13 cellular contexts compared by ENCODE assay signal in the genomic region with DNA sequence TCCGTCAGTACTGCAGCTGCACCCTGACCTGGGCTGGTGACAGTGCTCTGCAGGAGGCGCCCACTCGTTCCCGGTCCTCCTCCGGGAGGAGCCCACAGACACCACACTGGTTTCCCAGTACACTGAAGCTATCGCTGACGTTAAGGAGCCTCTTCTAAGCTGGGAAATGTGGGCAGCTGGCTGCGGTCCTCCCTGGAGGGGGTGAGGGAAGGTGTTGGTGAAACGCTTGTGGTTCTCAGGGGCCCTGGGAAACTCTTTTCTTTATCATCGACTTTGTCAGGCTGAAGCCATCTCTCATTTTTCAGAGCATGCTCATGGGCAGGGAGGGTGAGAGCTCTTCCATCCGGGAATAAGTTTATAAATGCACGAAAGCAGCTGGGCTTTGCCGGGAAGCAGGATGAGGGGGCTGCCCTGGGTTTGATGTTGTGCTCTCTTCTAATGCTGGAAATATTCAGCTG.
DNase-seq lines count a peak whose midpoint lies in the region; ATAC-seq and TF ChIP-seq lines count a peak whose summit lies in the region.
"Had no signal": no experiment of that assay in that cellular context is flagged by ENCODE, and none has a peak within 500 bp of the region (broad histone marks: within the 10 kb centered on the region; RNA-seq: fewer than 3 reads in every experiment).

No MANE protein-coding gene starts in this region.

- H3K36me3 Mint-ChIP-seq in HFFc6 (ENCODE audit: low read depth): no peaks in the 10 kb centered on the region
- H3K36me3 Mint-ChIP-seq in effector memory CD8-positive, alpha-beta T cell (ENCODE audit: insufficient read depth): peaks cover 6% of the 10 kb centered on the region

- no peak for TF ChIP-seq CTCF in HFFc6 (IDR thresholded peaks at IDR 0.05)

- intact Hi-C loops in sciatic nerve (cut with DNase I): no loop called here

- H3K27ac Mint-ChIP-seq in HFFc6: no peak overlapping the region
- peak overlapping the region; percentile 56 to 79 for H3K27ac Mint-ChIP-seq in effector memory CD8-positive, alpha-beta T cell

- peak; percentile 26 for DNase-seq in NCI-H82 (lab: John Stamatoyannopoulos, UW)
- no peak for DNase-seq in NCI-H82 treated with DMSO at 0.1 percent for 48 hours (lab: John Stamatoyannopoulos, UW; ENCODE audit: unreplicated experiment)
- no peak for DNase-seq in HFFc6
- DNase-seq in effector memory CD8-positive, alpha-beta T cell: no peak
- no peak for DNase-seq in sciatic nerve (ENCODE audit: low spot score)
- no peak for DNase-seq in mesenteric fat pad (ENCODE audit: low spot score)
- DNase-seq: effector CD4-positive, alpha-beta T cell; HCEC 1CT; heart right ventricle; NCI-H1105; NCI-H446 had no signal

- peak overlapping the region; percentile 42 for H3K4me3 Mint-ChIP-seq in HFFc6
- H3K4me3 Mint-ChIP-seq in effector memory CD8-positive, alpha-beta T cell: peak overlapping the region; percentile 19 to 24

- no peak for ATAC-seq in effector memory CD8-positive, alpha-beta T cell (replicated peaks)
- ATAC-seq in sciatic nerve: peak; percentile 37
- ATAC-seq in HG03354 (IDR thresholded peaks at IDR 0.05; ENCODE audit: poor library complexity, severe bottlenecking, unreplicated experiment): no peak
- ATAC-seq in HG02610 (IDR thresholded peaks at IDR 0.05; ENCODE audit: unreplicated experiment): no peak

- H3K4me1 Mint-ChIP-seq in HFFc6 (ENCODE audit: low read depth): peaks cover 7% of the 10 kb centered on the region
- H3K4me1 Mint-ChIP-seq in effector memory CD8-positive, alpha-beta T cell (ENCODE audit: low read depth in 2 of 2): peaks cover 56 to 75% of the 10 kb centered on the region in 2 donors

- peaks cover 21% of the 10 kb centered on the region for H3K27me3 Mint-ChIP-seq in HFFc6 (ENCODE audit: insufficient read depth)
- no peaks in the 10 kb centered on the region for H3K27me3 Mint-ChIP-seq in effector memory CD8-positive, alpha-beta T cell

- H3K9me3 Mint-ChIP-seq in HFFc6: no peaks in the 10 kb centered on the region
- no peaks in the 10 kb centered on the region for H3K9me3 Mint-ChIP-seq in effector memory CD8-positive, alpha-beta T cell
